ENCODE assay signal across 8 cellular contexts in the genomic region with DNA sequence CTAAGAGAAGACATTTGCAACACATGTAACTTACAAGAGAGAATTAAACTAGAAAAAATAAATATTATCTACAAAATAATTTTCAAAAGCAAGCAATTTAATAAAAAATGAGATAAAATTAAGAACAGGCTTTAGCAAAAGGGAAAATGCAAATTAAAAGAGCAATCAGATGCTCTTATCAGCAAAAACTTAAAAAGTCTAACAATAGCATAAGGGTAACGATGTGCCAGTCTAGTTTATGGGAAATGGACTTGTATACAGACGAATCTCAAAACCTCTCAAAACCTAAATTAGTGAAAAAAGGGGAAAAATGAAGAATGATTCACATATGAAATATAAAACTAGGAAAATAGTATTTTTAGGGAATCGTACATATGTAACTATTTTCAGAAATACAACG. TPM values are rescaled to one million over a fixed set of nuclear protein-coding genes. Genes with fewer than 3 reads are reported as not detected.
DNase-seq lines count a peak whose midpoint lies in the region; ATAC-seq and TF ChIP-seq lines count a peak whose summit lies in the region.

No MANE protein-coding gene starts in this region.

- H3K4me1 ChIP-seq in cardiac muscle cell (ENCODE audit: low read depth) (peaks cover 18% of the 10 kb centered on the region), liver (ENCODE audit: control insufficient read depth in 4 of 4, insufficient read depth in 4 of 4, low read length in 3 of 4) (peaks cover 8 to 33% (median 13%) of the 10 kb centered on the region in 4 donors), upper lobe of right lung (peaks cover 20% of the 10 kb centered on the region)

- H3K27ac ChIP-seq in cardiac muscle cell (peak overlapping the region; percentile 96), liver (ENCODE audit: low read depth in 1 of 2, low read length in 2 of 2) (peak overlapping the region; percentile 93 to 96), upper lobe of right lung (peak overlapping the region; percentile 94)

- WGBS in liver, result 6% methylated on average over 4 of the region's 4 CpGs

- peak overlapping the region; percentile 57 to 91 for H3K9ac ChIP-seq in liver (ENCODE audit: low read depth in 1 of 2, low read length in 2 of 2)

- H3K36me3 Mint-ChIP-seq in activated naive CD4-positive, alpha-beta T cell treated with anti-CD3 and anti-CD28 coated beads, Interleukin-2, amount 50 U/mL, for 72 hours, result peaks cover 11 to 13% of the 10 kb centered on the region in 2 donors

- H3K27ac Mint-ChIP-seq in activated naive CD4-positive, alpha-beta T cell treated with anti-CD3 and anti-CD28 coated beads, Interleukin-2, amount 50 U/mL, for 72 hours, result peak overlapping the region; percentile 95

- peak overlapping the region; percentile 66 for H3K4me3 ChIP-seq in cardiac muscle cell
- peak overlapping the region; percentile 60 to 100 (median 92) for H3K4me3 ChIP-seq in liver (ENCODE audit: low read depth in 1 of 3, low read length in 3 of 3)
- peak overlapping the region; percentile 82 for H3K4me3 ChIP-seq in upper lobe of right lung

- H3K9me3 ChIP-seq in cardiac muscle cell (ENCODE audit: low read depth) (no peaks in the 10 kb centered on the region), liver (ENCODE audit: control insufficient read depth in 4 of 4, low read length in 3 of 4) (no peaks in the 10 kb centered on the region), upper lobe of right lung (no peaks in the 10 kb centered on the region)

- intact Hi-C loops in Right ventricle myocardium superior (cut with DNase I), result no loop called here
- intact Hi-C loops in upper lobe of right lung (cut with DNase I), result no loop called here
- intact Hi-C loops in posterior vena cava (cut with DNase I), result no loop called here

- no peak for TF ChIP-seq RAD21 in liver (IDR thresholded peaks at IDR 0.05)

- H3K9me3 Mint-ChIP-seq in activated naive CD4-positive, alpha-beta T cell treated with anti-CD3 and anti-CD28 coated beads, Interleukin-2, amount 50 U/mL, for 72 hours, result no peaks in the 10 kb centered on the region

- ATAC-seq in Right ventricle myocardium superior (ENCODE audit: poor library complexity), result no peak
- no peak for ATAC-seq in activated naive CD4-positive, alpha-beta T cell treated with anti-CD3 and anti-CD28 coated beads, Interleukin-2, amount 50 U/mL, for 72 hours
- ATAC-seq in upper lobe of right lung, result no peak
- no peak for ATAC-seq in GM21529 (IDR thresholded peaks at IDR 0.05; ENCODE audit: unreplicated experiment)

- TF ChIP-seq CTCF in cardiac muscle cell (IDR thresholded peaks at IDR 0.05; ENCODE audit: low read depth, low read length) (no peak), liver (IDR thresholded peaks at IDR 0.05; ENCODE audit: low read depth, low read length, missing input control) (no peak), upper lobe of right lung (IDR thresholded peaks at IDR 0.05) (no peak)

- DNase-seq in cardiac muscle cell (ENCODE audit: low read depth in 1 of 2, low spot score in 1 of 2), result peak in 1 of 2 donors; percentile 4
- no peak for DNase-seq in Right ventricle myocardium superior
- DNase-seq in activated naive CD4-positive, alpha-beta T cell treated with anti-CD3 and anti-CD28 coated beads, Interleukin-2, amount 50 U/mL, for 72 hours (ENCODE audit: low spot score in 2 of 2), result no peak
- no peak for DNase-seq in upper lobe of right lung
- no peak for DNase-seq in posterior vena cava (ENCODE audit: low spot score)
- no peak for DNase-seq in SW 1271 (lab: John Stamatoyannopoulos, UW)

- no peaks in the 10 kb centered on the region for H3K36me3 ChIP-seq in cardiac muscle cell
- H3K36me3 ChIP-seq in liver (ENCODE audit: control insufficient read depth in 4 of 4, insufficient read depth in 3 of 4, low read depth in 1 of 4, low read length in 3 of 4), result no peaks in the 10 kb centered on the region
- H3K36me3 ChIP-seq in upper lobe of right lung, result no peaks in the 10 kb centered on the region

- H3K27me3 ChIP-seq in cardiac muscle cell (no peaks in the 10 kb centered on the region), liver (ENCODE audit: control insufficient read depth in 4 of 4, insufficient read depth in 4 of 4, low read length in 3 of 4) (no peaks in the 10 kb centered on the region), upper lobe of right lung (no peaks in the 10 kb centered on the region)

TF ChIP-seq in liver, 16 proteins besides CTCF, POLR2A, EP300 and RAD21:
- TF ChIP-seq RXRA (IDR thresholded peaks at IDR 0.05), result no peak
- TF ChIP-seq NR2F2 (IDR thresholded peaks at IDR 0.05), result no peak
- TF ChIP-seq FOXA1 (IDR thresholded peaks at IDR 0.05), result no peak
- TF ChIP-seq EGR1 (IDR thresholded peaks at IDR 0.05; ENCODE audit: low read depth in 2 of 2), result no peak
- TF ChIP-seq, protein P1, sequence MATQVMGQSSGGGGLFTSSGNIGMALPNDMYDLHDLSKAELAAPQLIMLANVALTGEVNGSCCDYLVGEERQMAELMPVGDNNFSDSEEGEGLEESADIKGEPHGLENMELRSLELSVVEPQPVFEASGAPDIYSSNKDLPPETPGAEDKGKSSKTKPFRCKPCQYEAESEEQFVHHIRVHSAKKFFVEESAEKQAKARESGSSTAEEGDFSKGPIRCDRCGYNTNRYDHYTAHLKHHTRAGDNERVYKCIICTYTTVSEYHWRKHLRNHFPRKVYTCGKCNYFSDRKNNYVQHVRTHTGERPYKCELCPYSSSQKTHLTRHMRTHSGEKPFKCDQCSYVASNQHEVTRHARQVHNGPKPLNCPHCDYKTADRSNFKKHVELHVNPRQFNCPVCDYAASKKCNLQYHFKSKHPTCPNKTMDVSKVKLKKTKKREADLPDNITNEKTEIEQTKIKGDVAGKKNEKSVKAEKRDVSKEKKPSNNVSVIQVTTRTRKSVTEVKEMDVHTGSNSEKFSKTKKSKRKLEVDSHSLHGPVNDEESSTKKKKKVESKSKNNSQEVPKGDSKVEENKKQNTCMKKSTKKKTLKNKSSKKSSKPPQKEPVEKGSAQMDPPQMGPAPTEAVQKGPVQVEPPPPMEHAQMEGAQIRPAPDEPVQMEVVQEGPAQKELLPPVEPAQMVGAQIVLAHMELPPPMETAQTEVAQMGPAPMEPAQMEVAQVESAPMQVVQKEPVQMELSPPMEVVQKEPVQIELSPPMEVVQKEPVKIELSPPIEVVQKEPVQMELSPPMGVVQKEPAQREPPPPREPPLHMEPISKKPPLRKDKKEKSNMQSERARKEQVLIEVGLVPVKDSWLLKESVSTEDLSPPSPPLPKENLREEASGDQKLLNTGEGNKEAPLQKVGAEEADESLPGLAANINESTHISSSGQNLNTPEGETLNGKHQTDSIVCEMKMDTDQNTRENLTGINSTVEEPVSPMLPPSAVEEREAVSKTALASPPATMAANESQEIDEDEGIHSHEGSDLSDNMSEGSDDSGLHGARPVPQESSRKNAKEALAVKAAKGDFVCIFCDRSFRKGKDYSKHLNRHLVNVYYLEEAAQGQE (IDR thresholded peaks at IDR 0.05), result no peak
- no peak for TF ChIP-seq YY1 (IDR thresholded peaks at IDR 0.05)
- TF ChIP-seq HNF4A (conservative IDR thresholded peaks at IDR 0.05), result no peak
- TF ChIP-seq, protein P2, sequence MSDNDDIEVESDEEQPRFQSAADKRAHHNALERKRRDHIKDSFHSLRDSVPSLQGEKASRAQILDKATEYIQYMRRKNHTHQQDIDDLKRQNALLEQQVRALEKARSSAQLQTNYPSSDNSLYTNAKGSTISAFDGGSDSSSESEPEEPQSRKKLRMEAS (IDR thresholded peaks at IDR 0.05), result no peak
- TF ChIP-seq, protein P3, sequence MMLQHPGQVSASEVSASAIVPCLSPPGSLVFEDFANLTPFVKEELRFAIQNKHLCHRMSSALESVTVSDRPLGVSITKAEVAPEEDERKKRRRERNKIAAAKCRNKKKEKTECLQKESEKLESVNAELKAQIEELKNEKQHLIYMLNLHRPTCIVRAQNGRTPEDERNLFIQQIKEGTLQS (IDR thresholded peaks at IDR 0.05), result no peak
- no peak for TF ChIP-seq GABPA (IDR thresholded peaks at IDR 0.05 in 1 of 2, conservative IDR thresholded peaks at IDR 0.05 in 1 of 2)
- no peak for TF ChIP-seq JUND (IDR thresholded peaks at IDR 0.05)
- no peak for TF ChIP-seq HNF4G (IDR thresholded peaks at IDR 0.05)
- no peak for TF ChIP-seq TAF1 (conservative IDR thresholded peaks at IDR 0.05)
- no peak for TF ChIP-seq SP1 (IDR thresholded peaks at IDR 0.05)
- TF ChIP-seq, protein P4, sequence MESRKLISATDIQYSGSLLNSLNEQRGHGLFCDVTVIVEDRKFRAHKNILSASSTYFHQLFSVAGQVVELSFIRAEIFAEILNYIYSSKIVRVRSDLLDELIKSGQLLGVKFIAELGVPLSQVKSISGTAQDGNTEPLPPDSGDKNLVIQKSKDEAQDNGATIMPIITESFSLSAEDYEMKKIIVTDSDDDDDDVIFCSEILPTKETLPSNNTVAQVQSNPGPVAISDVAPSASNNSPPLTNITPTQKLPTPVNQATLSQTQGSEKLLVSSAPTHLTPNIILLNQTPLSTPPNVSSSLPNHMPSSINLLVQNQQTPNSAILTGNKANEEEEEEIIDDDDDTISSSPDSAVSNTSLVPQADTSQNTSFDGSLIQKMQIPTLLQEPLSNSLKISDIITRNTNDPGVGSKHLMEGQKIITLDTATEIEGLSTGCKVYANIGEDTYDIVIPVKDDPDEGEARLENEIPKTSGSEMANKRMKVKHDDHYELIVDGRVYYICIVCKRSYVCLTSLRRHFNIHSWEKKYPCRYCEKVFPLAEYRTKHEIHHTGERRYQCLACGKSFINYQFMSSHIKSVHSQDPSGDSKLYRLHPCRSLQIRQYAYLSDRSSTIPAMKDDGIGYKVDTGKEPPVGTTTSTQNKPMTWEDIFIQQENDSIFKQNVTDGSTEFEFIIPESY (IDR thresholded peaks at IDR 0.05), result no peak
- TF ChIP-seq FOXA2 (IDR thresholded peaks at IDR 0.05), result no peak

RNA-seq across cellular contexts. Expression of a gene that starts 1.1 kb away (rescaled TPM):
- total RNA-seq in cardiac muscle cell, result 3.9 and 7.3 TPM in 2 replicates
- polyA plus RNA-seq in cardiac muscle cell, result 8.8 and 12.6 TPM in 2 replicates
- total RNA-seq in Right ventricle myocardium superior, result 5.2 TPM
- total RNA-seq in activated naive CD4-positive, alpha-beta T cell treated with anti-CD3 and anti-CD28 coated beads, Interleukin-2, amount 50 U/mL, for 72 hours, result 10 to 100 TPM; 15.6 to 16.4 TPM
- total RNA-seq in liver, result 10 to 100 TPM in 1 of 2 donors, 1 to 10 TPM in 1; 9.7 to 37.4 TPM
- 10 to 100 TPM; 16.5 to 21.3 TPM for polyA plus RNA-seq in liver
- total RNA-seq in upper lobe of right lung, result 10.6 TPM
- total RNA-seq in posterior vena cava, result 10 to 100 TPM in 1 of 2 donors, 1 to 10 TPM in 1; 9.9 to 10.5 TPM
